8 cellular contexts compared by ENCODE assay signal in the genomic region with DNA sequence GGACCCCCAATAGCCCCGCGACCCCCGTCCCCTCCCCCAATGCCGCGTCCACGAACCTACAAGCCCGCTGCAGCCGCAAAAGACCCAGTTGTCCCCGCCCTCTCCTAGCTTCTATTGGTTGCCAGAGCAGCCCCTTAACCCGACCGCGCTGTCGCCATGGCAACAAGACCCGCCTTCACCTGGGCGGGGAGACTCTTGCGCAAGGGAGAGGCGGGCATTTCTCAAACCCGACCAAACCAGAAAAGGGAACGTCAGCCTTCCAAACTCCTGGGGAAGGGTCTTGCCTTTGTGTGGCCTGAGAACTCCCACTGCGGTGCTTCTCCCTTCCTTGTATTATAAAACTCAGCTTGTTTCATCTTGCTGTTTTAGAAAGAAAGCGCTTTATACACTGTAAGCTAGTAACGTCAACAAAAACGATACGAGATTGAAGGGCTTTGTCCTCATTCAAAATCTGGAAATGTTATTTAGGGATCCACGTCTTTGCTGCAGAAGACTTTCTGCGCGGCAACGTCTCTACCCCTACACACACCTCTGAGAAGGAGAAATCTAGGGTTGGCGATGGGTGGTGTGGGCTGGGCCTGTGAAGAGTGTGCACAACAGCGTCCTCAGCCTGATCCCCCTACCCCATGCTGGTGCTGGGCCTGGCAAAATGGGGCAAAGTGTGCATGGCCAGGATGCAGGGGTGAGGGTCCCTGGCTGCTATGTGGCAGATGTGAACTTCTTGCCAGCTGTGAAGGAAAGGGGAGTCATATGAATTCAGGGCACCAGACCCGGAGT. TPM values are rescaled to one million over a fixed set of nuclear protein-coding genes. Genes with fewer than 3 reads are reported as not detected.
DNase-seq lines count a peak whose midpoint lies in the region; ATAC-seq and TF ChIP-seq lines count a peak whose summit lies in the region.

TSS of gene TMEM9 (minus strand) at position 86 of the 777 bp plus-strand sequence. CDS start 551 bp downstream, outside the sequence.

- peaks cover 14% of the 10 kb centered on the region for H3K36me3 ChIP-seq in DOHH2 (ENCODE audit: control insufficient read depth, low read length)
- peaks cover 45% of the 10 kb centered on the region for H3K36me3 ChIP-seq in HAP-1 (replicated peaks)
- H3K36me3 ChIP-seq in MG63: peaks cover 23% of the 10 kb centered on the region

- H3K9me3 ChIP-seq in DOHH2 (ENCODE audit: control insufficient read depth, insufficient read depth, low read length): no peaks in the 10 kb centered on the region
- H3K9me3 ChIP-seq in HAP-1: 0 out of 2 replicates have a peak, but pooled peaks cover 3% of the 10 kb centered on the region
- 0 out of 2 replicates have a peak, but pooled peaks cover 2% of the 10 kb centered on the region for H3K9me3 ChIP-seq in MG63

- no peaks in the 10 kb centered on the region for H3K36me3 Mint-ChIP-seq in natural killer cell

- H3K27ac Mint-ChIP-seq in natural killer cell: peak within 1 kb of the TSS; percentile 75 to 83

- H3K9me3 Mint-ChIP-seq in natural killer cell: no peaks in the 10 kb centered on the region

- DNase-seq in HAP-1 (ENCODE audit: low spot score in 2 of 2) (peak; percentile 88 to 98), MG63 (peak; percentile 92), SHP77 (lab: John Stamatoyannopoulos, UW) (peak; percentile 91 to 92), fibroblast of peridontal ligament (ENCODE audit: extremely low read depth) (peak; percentile 91), natural killer cell (peak; percentile 99)
- peak; percentile 96 for DNase-seq in activated T-helper 9 cell treated with anti-CD3 and anti-CD28 coated beads, Interleukin-2, amount 50 U/mL, for 16 hours (ENCODE audit: low read depth)
- peak; percentile 92 to 98 (median 96) for DNase-seq in stimulated activated naive CD4-positive, alpha-beta T cell (lab: John Stamatoyannopoulos, UW)

- intact Hi-C loops in natural killer cell (cut with micrococcal nuclease): loop anchor here (5.0 kb wide), 1 partner anchor 137 kb away; no protein-coding TSS in a partner anchor

- H3F3A ChIP-seq in DOHH2 (ENCODE audit: control insufficient read depth, insufficient read depth): no peaks in the 10 kb centered on the region

- H3K27me3 ChIP-seq in DOHH2 (ENCODE audit: control insufficient read depth, low read length) (peaks cover 14% of the 10 kb centered on the region), HAP-1 (ENCODE audit: low read depth) (no peaks in the 10 kb centered on the region), MG63 (no peaks in the 10 kb centered on the region)

- ATAC-seq in natural killer cell: peak; percentile 94 to 96 (median 96)

- no peaks in the 10 kb centered on the region for H3K9me2 ChIP-seq in DOHH2 (replicated peaks; ENCODE audit: control insufficient read depth, low read length)

- H3K4me3 ChIP-seq in DOHH2 (ENCODE audit: low read length) (peak within 1 kb of the TSS; percentile 89), HAP-1 (peak within 1 kb of the TSS; percentile 85), MG63 (peak within 1 kb of the TSS; percentile 69)

- peaks cover 4% of the 10 kb centered on the region for H3K79me2 ChIP-seq in DOHH2 (ENCODE audit: control insufficient read depth, low read length)

- TF ChIP-seq CTCF in DOHH2 (IDR thresholded peaks at IDR 0.05; ENCODE audit: low read depth, low read length, poor library complexity, severe bottlenecking) (no peak), natural killer cell (IDR thresholded peaks at IDR 0.05) (no peak)

- H3K4me2 ChIP-seq in DOHH2 (ENCODE audit: low read length): peak within 1 kb of the TSS; percentile 87

- no peaks in the 10 kb centered on the region for H4K20me1 ChIP-seq in DOHH2 (ENCODE audit: control insufficient read depth, insufficient read depth, low read depth, low read length)

- in situ Hi-C loops in HAP-1 (cut with MboI; ENCODE audit: low sequenced_read_pairs): no loop called here

- peak within 1 kb of the TSS; percentile 91 for H3K4me3 Mint-ChIP-seq in natural killer cell

- H3K4me1 ChIP-seq in DOHH2 (ENCODE audit: control insufficient read depth, low read length) (peaks cover 14% of the 10 kb centered on the region), HAP-1 (peaks cover 18% of the 10 kb centered on the region)

- peaks cover 14 to 17% of the 10 kb centered on the region in 2 donors for H3K27me3 Mint-ChIP-seq in natural killer cell (ENCODE audit: low read depth in 2 of 2)

- no peak within 1 kb of the TSS for H3K27ac ChIP-seq in DOHH2 (ENCODE audit: low read depth, low read length)

- H3K4me1 Mint-ChIP-seq in natural killer cell: peaks cover 13 to 24% of the 10 kb centered on the region in 2 donors

RNA-seq across cellular contexts. Expression of gene TMEM9, which starts in this region (rescaled TPM):
- 75.3 and 118 TPM in 2 replicates for total RNA-seq in MG63 (2014; rRNA removed; shearing (Covaris generic); ENCODE audit: low replicate concordance)
- total RNA-seq in natural killer cell: 10 to 100 TPM; 16.2 to 18.1 (median 16.9) TPM
